18 cellular contexts compared by ENCODE assay signal in genomic region chr6:25454141-25454540, GRCh38.
DNase-seq lines count a peak whose midpoint lies in the region; FAIRE-seq and TF ChIP-seq lines count a peak whose summit lies in the region.
"Had no signal": no experiment of that assay in that cellular context is flagged by ENCODE, and none has a peak within 500 bp of the region (broad histone marks: within the 10 kb centered on the region; RNA-seq: fewer than 3 reads in every experiment).

No MANE protein-coding gene starts in this region.

- no peaks in the 10 kb centered on the region for H3K9me3 Mint-ChIP-seq in HFFc6
- no peaks in the 10 kb centered on the region for H3K9me3 Mint-ChIP-seq in T-helper 2 cell treated with Interferon-gamma antibody and Interleukin-4, amounts not matched to agents 5 μg/mL and 100 μg/mL, for 36 hours

- H3K36me3 Mint-ChIP-seq in HFFc6 (ENCODE audit: low read depth), result no peaks in the 10 kb centered on the region
- H3K36me3 Mint-ChIP-seq in T-helper 2 cell treated with Interferon-gamma antibody and Interleukin-4, amounts not matched to agents 5 μg/mL and 100 μg/mL, for 36 hours (ENCODE audit: low read depth), result no peaks in the 10 kb centered on the region

- TF ChIP-seq CTCF in HFFc6 (IDR thresholded peaks at IDR 0.05) (no peak), bronchial epithelial cell (IDR thresholded peaks at IDR 0.05; ENCODE audit: insufficient read depth, low read length, severe bottlenecking) (no peak)

- H3K27me3 Mint-ChIP-seq in HFFc6 (ENCODE audit: insufficient read depth), result no peaks in the 10 kb centered on the region; the same call in 1 of the 2 replicates
- H3K27me3 Mint-ChIP-seq in T-helper 2 cell treated with Interferon-gamma antibody and Interleukin-4, amounts not matched to agents 5 μg/mL and 100 μg/mL, for 36 hours (ENCODE audit: low read depth), result no peaks in the 10 kb centered on the region

- no peaks in the 10 kb centered on the region for H3K27me3 ChIP-seq in bronchial epithelial cell (ENCODE audit: control insufficient read depth, insufficient read depth, low read length)
- H3K27me3 ChIP-seq: SJCRH30 had no signal

- H3K4me1 Mint-ChIP-seq in HFFc6 (ENCODE audit: low read depth), result peaks cover 44% of the 10 kb centered on the region
- H3K4me1 Mint-ChIP-seq in T-helper 2 cell treated with Interferon-gamma antibody and Interleukin-4, amounts not matched to agents 5 μg/mL and 100 μg/mL, for 36 hours (ENCODE audit: low read depth), result peaks cover 2% of the 10 kb centered on the region

- H3K4me3 Mint-ChIP-seq in HFFc6, result no peak overlapping the region
- no peak overlapping the region for H3K4me3 Mint-ChIP-seq in T-helper 2 cell treated with Interferon-gamma antibody and Interleukin-4, amounts not matched to agents 5 μg/mL and 100 μg/mL, for 36 hours

- no peak overlapping the region for H3K27ac Mint-ChIP-seq in HFFc6
- no peak overlapping the region for H3K27ac Mint-ChIP-seq in T-helper 2 cell treated with Interferon-gamma antibody and Interleukin-4, amounts not matched to agents 5 μg/mL and 100 μg/mL, for 36 hours

- H3K4me3 ChIP-seq in bronchial epithelial cell (ENCODE audit: low read depth, low read length), result no peak overlapping the region
- H3K4me3 ChIP-seq: A549, PC-9, SJCRH30 had no signal

- FAIRE-seq in bronchial epithelial cell (lab: Jason Lieb, UNC), result no peak
- FAIRE-seq: A549, D721Med had no signal

- DNase-seq in AG20443 (ENCODE audit: low spot score) (peak; percentile 28), HFFc6 (peak; percentile 36), bronchial epithelial cell (ENCODE audit: low read depth) (peak; percentile 47), iris pigment epithelial cell (ENCODE audit: low read depth) (peak; percentile 29), HPDE6-E6E7 (ENCODE audit: extremely low spot score) (no peak), Kasumi-1 (lab: John Stamatoyannopoulos, UW) (no peak)
- DNase-seq in T-helper 2 cell treated with Interferon-gamma antibody and Interleukin-4, amounts not matched to agents 5 μg/mL and 100 μg/mL, for 36 hours (ENCODE audit: low spot score), result no peak
- DNase-seq: C1 segment of cervical spinal cord, DMS79, H7, NCI-H1694 treated with DMSO at 0.1 percent for 48 hours, NCI-H226, NCI-H524, NCI-H82, PC-9, SJCRH30 had no signal

- H3K36me3 ChIP-seq in bronchial epithelial cell (ENCODE audit: control insufficient read depth, insufficient read depth, low read length), result peaks cover 3% of the 10 kb centered on the region
- H3K36me3 ChIP-seq: SJCRH30 had no signal

Comparison
In these comparisons a context has a peak if more than half of its experiments do, and no peak if none do; other contexts are left out.
1. DNase-seq: peak in AG20443 (single experiment), HFFc6 (single experiment), bronchial epithelial cell (single experiment) and iris pigment epithelial cell (single experiment); none in HPDE6-E6E7 (single experiment), T-helper 2 cell treated with Interferon-gamma antibody and Interleukin-4, amounts not matched to agents 5 μg/mL and 100 μg/mL, for 36 hours (single experiment) and Kasumi-1 (0 of 2).